15 cellular contexts compared by ENCODE assay signal in genomic region chr2:103401621-103402020, GRCh38.
DNase-seq lines count a peak whose midpoint lies in the region; ATAC-seq lines count a peak whose summit lies in the region.
"Had no signal": no experiment of that assay in that cellular context is flagged by ENCODE, and none has a peak within 500 bp of the region (broad histone marks: within the 10 kb centered on the region; RNA-seq: fewer than 3 reads in every experiment).

No MANE protein-coding gene starts in this region.

- H3K4me3 ChIP-seq in HUES6 (ENCODE audit: low read depth, low read length) (peak overlapping the region; percentile 14; the same call in 1 of the 2 replicates), iPS DF 6.9 (ENCODE audit: low read length) (no peak overlapping the region)
- H3K4me3 ChIP-seq: dorsolateral prefrontal cortex, gastrocnemius medialis had no signal

- no peaks in the 10 kb centered on the region for H3K36me3 Mint-ChIP-seq in activated T-cell treated with anti-CD3 and anti-CD28 coated beads, Interleukin-2, amount 50 U/mL, for 4 hours (ENCODE audit: insufficient read depth)

- no peak overlapping the region for H3K4me3 Mint-ChIP-seq in activated T-cell treated with anti-CD3 and anti-CD28 coated beads, Interleukin-2, amount 50 U/mL, for 4 hours
- H3K4me3 Mint-ChIP-seq: activated CD4-positive, alpha-beta memory T cell treated with anti-CD3 and anti-CD28 coated beads, Interleukin-2, amount 10 ng/mL, durations not matched to agents 7 days and 5 days; activated naive CD4-positive, alpha-beta T cell treated with anti-CD3 and anti-CD28 coated beads for 36 hours had no signal

- peak overlapping the region; percentile 87 for H3K9ac ChIP-seq in HUES6 (ENCODE audit: low read length)

- peaks cover 4% of the 10 kb centered on the region for H3K9me3 Mint-ChIP-seq in activated T-cell treated with anti-CD3 and anti-CD28 coated beads, Interleukin-2, amount 50 U/mL, for 4 hours

- H3K27me3 ChIP-seq in HUES6 (ENCODE audit: control insufficient read depth, insufficient read depth, low read length) = no peaks in the 10 kb centered on the region
- H3K27me3 ChIP-seq in iPS DF 6.9 (ENCODE audit: control insufficient read depth, insufficient read depth, low read length) = no peaks in the 10 kb centered on the region
- H3K27me3 ChIP-seq: dorsolateral prefrontal cortex, gastrocnemius medialis had no signal

- H3K36me3 ChIP-seq in HUES6 (ENCODE audit: control insufficient read depth, insufficient read depth, low read length) (no peaks in the 10 kb centered on the region), iPS DF 6.9 (ENCODE audit: control insufficient read depth, insufficient read depth, low read length) (no peaks in the 10 kb centered on the region)
- H3K36me3 ChIP-seq: gastrocnemius medialis had no signal

- no peaks in the 10 kb centered on the region for H3K4me1 Mint-ChIP-seq in activated T-cell treated with anti-CD3 and anti-CD28 coated beads, Interleukin-2, amount 50 U/mL, for 4 hours (ENCODE audit: low read depth)
- H3K4me1 Mint-ChIP-seq: activated CD4-positive, alpha-beta memory T cell treated with anti-CD3 and anti-CD28 coated beads, Interleukin-2, amount 10 ng/mL, durations not matched to agents 7 days and 5 days had no signal

- DNase-seq in T1000 (lab: John Stamatoyannopoulos, UW) (peak; percentile 56), iPS DF 6.9 (ENCODE audit: low read depth, low spot score) (peak; percentile 87), renal cortical epithelial cell (ENCODE audit: low read depth) (peak; percentile 86), NCI-H2107 (lab: John Stamatoyannopoulos, UW) (no peak)
- no peak for DNase-seq in activated T-cell treated with anti-CD3 and anti-CD28 coated beads, Interleukin-2, amount 50 U/mL, for 4 hours
- DNase-seq: activated CD4-positive, alpha-beta memory T cell treated with anti-CD3 and anti-CD28 coated beads, Interleukin-2, amount 10 ng/mL, durations not matched to agents 7 days and 5 days; activated naive CD4-positive, alpha-beta T cell treated with anti-CD3 and anti-CD28 coated beads for 36 hours; Calu3; gastrocnemius medialis; KG1; NCI-H2029; T-helper 2 cell had no signal

- H3K9me3 ChIP-seq in HUES6 (ENCODE audit: control insufficient read depth, insufficient read depth, low read depth, low read length) = peaks cover 10% of the 10 kb centered on the region
- H3K9me3 ChIP-seq in iPS DF 6.9 (ENCODE audit: control insufficient read depth, insufficient read depth, low read length) = no peaks in the 10 kb centered on the region
- H3K9me3 ChIP-seq: gastrocnemius medialis had no signal

- H3K27ac ChIP-seq in HUES6 (ENCODE audit: low read depth, low read length) = peak overlapping the region; percentile 94
- no peak overlapping the region for H3K27ac ChIP-seq in iPS DF 6.9 (ENCODE audit: low read length)
- H3K27ac ChIP-seq: dorsolateral prefrontal cortex, gastrocnemius medialis had no signal

- no CpG with 5 or more reads among the region's 4 CpGs for WGBS in iPS DF 6.9 (ENCODE audit: insufficient coverage, insufficient read length)

- no peaks in the 10 kb centered on the region for H3K27me3 Mint-ChIP-seq in activated T-cell treated with anti-CD3 and anti-CD28 coated beads, Interleukin-2, amount 50 U/mL, for 4 hours (ENCODE audit: low read depth)
- H3K27me3 Mint-ChIP-seq: activated CD4-positive, alpha-beta memory T cell treated with anti-CD3 and anti-CD28 coated beads, Interleukin-2, amount 10 ng/mL, durations not matched to agents 7 days and 5 days had no signal

- peaks cover 40% of the 10 kb centered on the region for H3K4me1 ChIP-seq in HUES6 (ENCODE audit: control insufficient read depth, insufficient read depth, low read length)
- H3K4me1 ChIP-seq in iPS DF 6.9 (ENCODE audit: control insufficient read depth, insufficient read depth, low read length) = 0 out of 2 replicates have a peak, but pooled peaks cover 1% of the 10 kb centered on the region
- H3K4me1 ChIP-seq: gastrocnemius medialis had no signal

- no peak for ATAC-seq in GM18868 (IDR thresholded peaks at IDR 0.05; ENCODE audit: unreplicated experiment)
- ATAC-seq in activated T-cell treated with anti-CD3 and anti-CD28 coated beads, Interleukin-2, amount 50 U/mL, for 4 hours = no peak
- ATAC-seq: gastrocnemius medialis had no signal

Comparison
In these comparisons a context has a peak if more than half of its experiments do, and no peak if none do; other contexts are left out.
1. DNase-seq: peak in T1000 (single experiment), iPS DF 6.9 (single experiment) and renal cortical epithelial cell (single experiment); none in activated T-cell treated with anti-CD3 and anti-CD28 coated beads, Interleukin-2, amount 50 U/mL, for 4 hours (single experiment) and NCI-H2107 (single experiment).